Comparison of ENCODE assay signal across 11 cellular contexts in the genomic region with DNA sequence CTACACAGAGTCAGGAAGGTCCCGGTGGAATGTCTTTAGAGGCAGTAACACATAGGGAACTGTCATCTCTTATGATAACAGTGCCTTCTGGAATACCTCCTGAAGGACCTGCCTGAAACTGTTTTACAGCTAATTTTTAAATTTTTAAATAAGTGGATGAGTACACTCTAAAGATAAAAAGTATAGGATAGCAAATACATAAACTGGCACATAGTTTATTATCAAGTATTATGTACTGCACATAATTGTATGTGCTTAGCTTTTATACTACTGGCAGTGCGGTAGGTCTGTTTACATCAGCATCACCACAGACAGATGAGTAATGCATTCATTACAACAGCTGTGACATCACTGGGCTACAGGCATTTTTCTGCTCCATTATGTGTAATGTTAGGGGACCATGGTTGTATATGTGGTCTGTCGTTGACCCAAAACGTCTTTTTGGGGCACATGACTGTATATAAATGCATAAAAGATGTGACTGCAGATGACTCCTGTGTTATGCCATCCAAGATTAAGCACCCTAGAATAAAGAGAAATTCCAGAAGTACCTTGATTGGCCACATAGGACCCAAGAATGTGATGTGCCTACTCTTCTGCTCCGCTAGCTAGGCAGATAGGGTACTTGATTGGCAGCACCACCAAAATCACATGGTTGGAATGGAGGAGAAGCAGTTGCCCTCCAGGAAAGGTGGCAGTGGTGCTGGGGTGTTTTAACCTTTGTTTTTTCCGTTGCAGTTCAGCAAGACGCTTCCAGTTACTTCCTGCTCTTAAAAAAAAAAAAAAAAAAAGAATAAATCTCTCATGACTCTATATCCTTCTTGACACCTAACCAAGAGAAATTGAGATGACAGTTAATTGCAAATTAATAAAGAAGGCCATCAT. TPM values are rescaled to one million over a fixed set of nuclear protein-coding genes. Genes with fewer than 3 reads are reported as not detected.
A peak's percentile ranks its signal among the peaks of the same experiment; 100 is the strongest.
DNase-seq lines count a peak whose midpoint lies in the region; TF ChIP-seq lines count a peak whose summit lies in the region.
"Had no signal": no experiment of that assay in that cellular context is flagged by ENCODE, and none has a peak within 500 bp of the region (broad histone marks: within the 10 kb centered on the region; RNA-seq: fewer than 3 reads in every experiment).

No MANE protein-coding gene starts in this region.

- H3K9me3 Mint-ChIP-seq in MCF 10A (ENCODE audit: unreplicated experiment), result no peaks in the 10 kb centered on the region

- peaks cover 3% of the 10 kb centered on the region for H4K20me1 ChIP-seq in smooth muscle cell (ENCODE audit: low read depth)

- no peak for TF ChIP-seq POLR2A in breast epithelium (IDR thresholded peaks at IDR 0.05)

- peaks cover 4% of the 10 kb centered on the region for H3F3A ChIP-seq in smooth muscle cell (ENCODE audit: low read depth)

- no peak overlapping the region for H2AFZ ChIP-seq in smooth muscle cell (ENCODE audit: low read depth)

- CTCF ChIA-PET in MCF 10A (lab: Yijun Ruan, JAX), result interaction anchor here (0.6 to 3.1 kb wide), 6 partner anchors 11 to 393 kb away, joined by 3 to 25 read pairs (median 4); no protein-coding TSS in a partner anchor

- WGBS in smooth muscle cell (ENCODE audit: low lambda C conversion rate), result 53% methylated on average over 7 of the region's 7 CpGs

- no peaks in the 10 kb centered on the region for H3K27me3 Mint-ChIP-seq in MCF 10A (ENCODE audit: insufficient read depth, unreplicated experiment)

- H3K36me3 Mint-ChIP-seq in MCF 10A (ENCODE audit: insufficient read depth, unreplicated experiment), result peaks cover 9% of the 10 kb centered on the region

- TF ChIP-seq CTCF in MCF 10A (IDR thresholded peaks at IDR 0.05; ENCODE audit: unreplicated experiment) (no peak), breast epithelium (IDR thresholded peaks at IDR 0.05) (no peak), choroid plexus epithelial cell (conservative IDR thresholded peaks at IDR 0.05; ENCODE audit: low read depth, low read length) (no peak), smooth muscle cell (IDR thresholded peaks at IDR 0.05; ENCODE audit: borderline replicate concordance, insufficient read depth, poor library complexity, severe bottlenecking) (no peak)

- POLR2A ChIA-PET in MCF 10A (lab: Yijun Ruan, JAX), result interaction anchor here (0.7 kb wide), 1 partner anchor 558 kb away, joined by 4 read pairs; no protein-coding TSS in a partner anchor

- H3K4me2 ChIP-seq in smooth muscle cell, result peak overlapping the region; percentile 17

- H3K4me1 ChIP-seq in breast epithelium, result peaks cover 3 to 6% of the 10 kb centered on the region in 2 donors
- H3K4me1 ChIP-seq in smooth muscle cell (ENCODE audit: low read depth), result peaks cover 6% of the 10 kb centered on the region

- intact Hi-C loops in MCF 10A (cut with micrococcal nuclease) (no loop called here), breast epithelium (cut with DNase I; ENCODE audit: low total_unique reads) (no loop called here)

- H3K36me3 ChIP-seq in breast epithelium (no peaks in the 10 kb centered on the region), smooth muscle cell (ENCODE audit: low read depth) (no peaks in the 10 kb centered on the region)
- H3K36me3 ChIP-seq: left lung had no signal

- H3K27ac Mint-ChIP-seq in MCF 10A (ENCODE audit: low read depth, unreplicated experiment), result no peak overlapping the region

- no TSS peak for BruUV-seq in MCF 10A (replicated peaks; lab: Mats Ljungman, UMichigan)

- H3K4me3 Mint-ChIP-seq in MCF 10A (ENCODE audit: unreplicated experiment), result no peak overlapping the region

- H3K27me3 ChIP-seq in breast epithelium (no peaks in the 10 kb centered on the region), smooth muscle cell (ENCODE audit: low read depth) (no peaks in the 10 kb centered on the region)
- H3K27me3 ChIP-seq: left lung had no signal

- peaks cover 8% of the 10 kb centered on the region for H3K4me1 Mint-ChIP-seq in MCF 10A (ENCODE audit: insufficient read depth, unreplicated experiment)

- peak overlapping the region; percentile 29 for H3K9ac ChIP-seq in smooth muscle cell (ENCODE audit: low read depth)

- peak; percentile 52 for DNase-seq in MCF 10A (ENCODE audit: unreplicated experiment)
- DNase-seq in breast epithelium (ENCODE audit: low spot score in 2 of 2), result no peak
- peak; percentile 50 for DNase-seq in RKO (ENCODE audit: low spot score)
- peak; percentile 89 for DNase-seq in choroid plexus epithelial cell (ENCODE audit: low read depth)
- no peak for DNase-seq in smooth muscle cell (lab: John Stamatoyannopoulos, UW; ENCODE audit: unreplicated experiment)
- DNase-seq in T-helper 9 cell, result no peak
- no peak for DNase-seq in C1 segment of cervical spinal cord (lab: John Stamatoyannopoulos, UW)
- no peak for DNase-seq in NCI-H2081 treated with DMSO at 0.1 percent for 48 hours (lab: John Stamatoyannopoulos, UW)
- DNase-seq: left lung, NCI-H524 had no signal

- peaks cover 18% of the 10 kb centered on the region for H3K79me2 ChIP-seq in smooth muscle cell (ENCODE audit: low read depth)

- H3K4me3 ChIP-seq in breast epithelium, result no peak overlapping the region
- no peak overlapping the region for H3K4me3 ChIP-seq in choroid plexus epithelial cell (ENCODE audit: low read depth, low read length)
- H3K4me3 ChIP-seq in smooth muscle cell, result no peak overlapping the region
- H3K4me3 ChIP-seq: GM12878, left lung had no signal

- H3K9me3 ChIP-seq in breast epithelium (no peaks in the 10 kb centered on the region), smooth muscle cell (replicated peaks; ENCODE audit: low read depth) (no peaks in the 10 kb centered on the region)
- H3K9me3 ChIP-seq: left lung had no signal

- H3K27ac ChIP-seq in breast epithelium (no peak overlapping the region), smooth muscle cell (ENCODE audit: low read depth) (peak overlapping the region; percentile 85)

RNA-seq across cellular contexts. Expression of gene VPS8, which starts 3.3 kb away (rescaled TPM):
- total RNA-seq in MCF 10A (2022), result 33.8 and 52.2 TPM in 2 replicates
- total RNA-seq in breast epithelium, result 10 to 100 TPM; 52.2 to 86.3 (median 61.9) TPM
- 42.2 and 53.9 TPM in 2 replicates for total RNA-seq in smooth muscle cell
- polyA plus RNA-seq in smooth muscle cell, result 16.1 TPM in 2 replicates

Comparison
In these comparisons a context has a peak if more than half of its experiments do, and no peak if none do; other contexts are left out.
1. DNase-seq: peak in MCF 10A (single experiment), RKO (single experiment) and choroid plexus epithelial cell (single experiment); none in breast epithelium (0 of 2), smooth muscle cell (single experiment), T-helper 9 cell (single experiment), C1 segment of cervical spinal cord (0 of 14) and NCI-H2081 treated with DMSO at 0.1 percent for 48 hours (single experiment).